Comparison of ENCODE assay signal across 35 cellular contexts in the genomic region with DNA sequence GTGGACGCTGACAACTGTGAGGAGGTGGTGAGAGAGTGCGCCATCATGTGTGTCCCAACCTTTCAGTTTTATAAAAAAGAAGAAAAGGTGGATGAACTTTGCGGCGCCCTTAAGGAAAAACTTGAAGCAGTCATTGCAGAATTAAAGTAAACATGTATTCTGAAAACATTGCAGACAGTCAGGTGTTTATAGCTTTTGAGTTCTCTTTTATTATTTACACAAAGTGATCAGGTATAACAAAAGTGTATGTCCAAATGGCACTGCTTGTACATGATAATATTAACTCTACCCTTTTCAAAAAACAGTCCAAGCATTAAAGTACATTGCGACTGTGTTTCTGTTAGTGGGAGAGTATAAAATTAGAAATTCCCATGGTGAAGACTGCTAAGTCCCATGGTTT. TPM values are rescaled to one million over a fixed set of nuclear protein-coding genes. Genes with fewer than 3 reads are reported as not detected.
A peak's percentile ranks its signal among the peaks of the same experiment; 100 is the strongest.
DNase-seq lines count a peak whose midpoint lies in the region; ATAC-seq, FAIRE-seq and TF ChIP-seq lines count a peak whose summit lies in the region.
"Had no signal": no experiment of that assay in that cellular context is flagged by ENCODE, and none has a peak within 500 bp of the region (broad histone marks: within the 10 kb centered on the region; RNA-seq: fewer than 3 reads in every experiment).

No MANE protein-coding gene starts in this region.

- no peak for ATAC-seq in K562
- no peak for ATAC-seq in right lobe of liver
- ATAC-seq: A549; CD8-positive, alpha-beta T cell had no signal

- POLR2A ChIA-PET in K562 (lab: Yijun Ruan, JAX), result interaction anchor here (1.3 kb wide), 1 partner anchor 19 kb away, joined by 3 read pairs; no protein-coding TSS in a partner anchor

- no peak overlapping the region for H3K4me3 Mint-ChIP-seq in HFFc6
- H3K4me3 Mint-ChIP-seq: B cell; CD14-positive monocyte; CD4-positive, alpha-beta memory T cell; CD4-positive, alpha-beta T cell; CD4-positive, CD25-positive, alpha-beta regulatory T cell; CD8-positive, alpha-beta memory T cell; CD8-positive, alpha-beta T cell had no signal

- FAIRE-seq in K562 (lab: Jason Lieb, UNC), result no peak
- FAIRE-seq: A204.1, A549, D721Med had no signal

- H3K9ac ChIP-seq in K562 (ENCODE audit: insufficient read depth in 1 of 2, low read depth in 2 of 2, low read length in 2 of 2), result no peak overlapping the region
- H3K9ac ChIP-seq: BLaER1; BLaER1 treated with 17β-estradiol and CSF1 and Interleukin-3, amounts not matched to agents 10 nM and 100 nM had no signal

- 0 out of 3 replicates have a peak, but pooled peaks cover 3% of the 10 kb centered on the region for H3K79me2 ChIP-seq in K562 (ENCODE audit: control insufficient read depth, insufficient read depth, low read length)

- intact Hi-C loops in K562 (cut with micrococcal nuclease) (no loop called here), right lobe of liver (cut with DNase I) (no loop called here)

- in situ Hi-C loops in K562 (cut with MboI), result no loop called here

- H3K27me3 Mint-ChIP-seq in HFFc6 (ENCODE audit: insufficient read depth), result peaks cover 1% of the 10 kb centered on the region
- H3K27me3 Mint-ChIP-seq: CD4-positive, alpha-beta T cell; CD4-positive, CD25-positive, alpha-beta regulatory T cell had no signal

- WGBS in K562 (ENCODE audit: insufficient coverage, low coverage, missing lambda C conversion rate), result 86% methylated on average over 5 of the region's 5 CpGs
- 93% methylated on average over 5 of the region's 5 CpGs for WGBS in right lobe of liver (ENCODE audit: insufficient coverage, low coverage, low lambda C conversion rate, missing lambda C conversion rate)

- H3K27ac ChIP-seq in VCaP, result peak overlapping the region; percentile 75
- no peak overlapping the region for H3K27ac ChIP-seq in K562 (ENCODE audit: extremely low read depth, low read depth, low read length)
- H3K27ac ChIP-seq in WERI-Rb-1, result no peak overlapping the region
- no peak overlapping the region for H3K27ac ChIP-seq in right lobe of liver
- H3K27ac ChIP-seq: 22Rv1; A549; BLaER1; BLaER1 treated with 17β-estradiol and CSF1 and Interleukin-3, amounts not matched to agents 10 nM and 100 nM; C4-2B had no signal

- TF ChIP-seq EP300 in K562 (IDR thresholded peaks at IDR 0.05; ENCODE audit: low read length), result no peak

- H3K9me1 ChIP-seq in K562 (ENCODE audit: control insufficient read depth, insufficient read depth, low read length), result no peaks in the 10 kb centered on the region

- H3K4me3 ChIP-seq in LNCaP clone FGC (ENCODE audit: low read depth, low read length) (no peak overlapping the region), K562 (no peak overlapping the region), WERI-Rb-1 (ENCODE audit: low read depth, low read length) (no peak overlapping the region), right lobe of liver (no peak overlapping the region)
- H3K4me3 ChIP-seq: A549; BLaER1; BLaER1 treated with 17β-estradiol and CSF1 and Interleukin-3, amounts not matched to agents 10 nM and 100 nM had no signal

- H3K36me3 Mint-ChIP-seq in HFFc6 (ENCODE audit: low read depth), result no peaks in the 10 kb centered on the region
- H3K36me3 Mint-ChIP-seq: CD14-positive monocyte; CD4-positive, alpha-beta memory T cell; CD4-positive, CD25-positive, alpha-beta regulatory T cell; CD8-positive, alpha-beta memory T cell; CD8-positive, alpha-beta T cell had no signal

- H3K9me3 Mint-ChIP-seq in HFFc6, result no peaks in the 10 kb centered on the region
- H3K9me3 Mint-ChIP-seq: CD4-positive, alpha-beta memory T cell; CD4-positive, alpha-beta T cell; CD8-positive, alpha-beta T cell had no signal

- H3K9me3 ChIP-seq in K562 (replicated peaks; ENCODE audit: control insufficient read depth, insufficient read depth, low read depth, low read length) (no peaks in the 10 kb centered on the region), WERI-Rb-1 (ENCODE audit: severe bottlenecking) (no peaks in the 10 kb centered on the region), right lobe of liver (no peaks in the 10 kb centered on the region)
- H3K9me3 ChIP-seq: A549, BE2C, BLaER1, Caco-2 had no signal

- no peaks in the 10 kb centered on the region for H4K20me1 ChIP-seq in K562 (replicated peaks; ENCODE audit: control insufficient read depth, insufficient read depth, low read length)
- H4K20me1 ChIP-seq: BLaER1; BLaER1 treated with 17β-estradiol and CSF1 and Interleukin-3, amounts not matched to agents 10 nM and 100 nM had no signal

- TF ChIP-seq RAD21 in K562 (CRISPR knock-in tag; conservative IDR thresholded peaks at IDR 0.05 in 1 of 2, IDR thresholded peaks at IDR 0.05 in 1 of 2), result no peak

- TF ChIP-seq CTCF in LNCaP clone FGC (IDR thresholded peaks at IDR 0.05; ENCODE audit: control insufficient read depth, extremely low read depth, insufficient read depth) (no peak), VCaP (conservative IDR thresholded peaks at IDR 0.05) (no peak), K562 (IDR thresholded peaks at IDR 0.05 in 2 of 3, conservative IDR thresholded peaks at IDR 0.05 in 1 of 3; ENCODE audit: insufficient read depth in 2 of 3, low read depth in 1 of 3, low read length in 3 of 3) (no peak), HFFc6 (IDR thresholded peaks at IDR 0.05) (no peak), WERI-Rb-1 (IDR thresholded peaks at IDR 0.05; ENCODE audit: low read depth, low read length) (no peak), right lobe of liver (IDR thresholded peaks at IDR 0.05) (no peak)

- BruUV-seq in K562 (replicated peaks; lab: Mats Ljungman, UMichigan), result no TSS peak

- H3K4me1 Mint-ChIP-seq in HFFc6 (ENCODE audit: low read depth), result peaks cover 9% of the 10 kb centered on the region
- H3K4me1 Mint-ChIP-seq: B cell; CD4-positive, alpha-beta memory T cell; CD4-positive, CD25-positive, alpha-beta regulatory T cell; CD8-positive, alpha-beta memory T cell had no signal

- peaks cover 33 to 51% of the 10 kb centered on the region in 2 experiments for H3K4me1 ChIP-seq in K562 (replicated peaks in 1 of 2; ENCODE audit: control insufficient read depth in 2 of 2, insufficient read depth in 2 of 2, low read length in 2 of 2)
- H3K4me1 ChIP-seq in right lobe of liver, result no peaks in the 10 kb centered on the region
- H3K4me1 ChIP-seq: BE2C; BLaER1; BLaER1 treated with 17β-estradiol and CSF1 and Interleukin-3, amounts not matched to agents 10 nM and 100 nM; Caco-2 had no signal

- CTCF ChIA-PET in K562 (lab: Yijun Ruan, JAX; ENCODE audit: low intra/inter-chr PET ratio), result no interaction called here

- no peak overlapping the region for H3K27ac Mint-ChIP-seq in HFFc6
- H3K27ac Mint-ChIP-seq: B cell; CD4-positive, alpha-beta memory T cell; CD4-positive, alpha-beta T cell; CD4-positive, CD25-positive, alpha-beta regulatory T cell; CD8-positive, alpha-beta memory T cell; CD8-positive, alpha-beta T cell had no signal

- DNase-seq in LNCaP clone FGC (ENCODE audit: low read depth) (peak; percentile 56), K562 (ENCODE audit: extremely low read depth in 1 of 4, low spot score in 3 of 4) (no peak), HFFc6 (no peak), WERI-Rb-1 (no peak), right lobe of liver (no peak)
- DNase-seq: 8988T; ACHN; AML-193; BE2C; C1 segment of cervical spinal cord; Caco-2; Calu3; CD4-positive, alpha-beta memory T cell; CD4-positive, alpha-beta T cell; CD4-positive, CD25-positive, alpha-beta regulatory T cell; CD8-positive, alpha-beta memory T cell; CD8-positive, alpha-beta T cell; COR-L47; DMS 273 treated with DMSO at 0.1 percent for 48 hours; DMS153; DMS53; DMS79; DMS79 treated with DMSO at 0.1 percent for 48 hours; DND-41; EL had no signal

- no peak for TF ChIP-seq POLR2A in K562 (conservative IDR thresholded peaks at IDR 0.05)
- TF ChIP-seq POLR2A in right lobe of liver (IDR thresholded peaks at IDR 0.05), result no peak

- no peak overlapping the region for H3K4me2 ChIP-seq in K562 (ENCODE audit: insufficient read depth, low read length)
- H3K4me2 ChIP-seq: A549; BLaER1; BLaER1 treated with 17β-estradiol and CSF1 and Interleukin-3, amounts not matched to agents 10 nM and 100 nM had no signal

- H3K36me3 ChIP-seq in K562 (ENCODE audit: control insufficient read depth, insufficient read depth, low read length), result no peaks in the 10 kb centered on the region
- no peaks in the 10 kb centered on the region for H3K36me3 ChIP-seq in WERI-Rb-1
- no peaks in the 10 kb centered on the region for H3K36me3 ChIP-seq in right lobe of liver
- H3K36me3 ChIP-seq: BE2C; BLaER1; BLaER1 treated with 17β-estradiol and CSF1 and Interleukin-3, amounts not matched to agents 10 nM and 100 nM had no signal

- H3K27me3 ChIP-seq in K562 (ENCODE audit: control insufficient read depth in 2 of 2, insufficient read depth in 2 of 2, low read length in 2 of 2), result no peaks in the 10 kb centered on the region
- no peaks in the 10 kb centered on the region for H3K27me3 ChIP-seq in WERI-Rb-1 (ENCODE audit: insufficient read depth, low read depth, severe bottlenecking)
- no peaks in the 10 kb centered on the region for H3K27me3 ChIP-seq in right lobe of liver
- H3K27me3 ChIP-seq: BE2C; BLaER1; BLaER1 treated with 17β-estradiol and CSF1 and Interleukin-3, amounts not matched to agents 10 nM and 100 nM had no signal

- H2AFZ ChIP-seq in K562 (ENCODE audit: low read depth, low read length), result no peak overlapping the region

RNA-seq across cellular contexts. Expression of gene TXNDC2, which starts 2.2 kb away (rescaled TPM):
- total RNA-seq in K562 (2011; cell fraction: chromatin; rRNA removed; ENCODE audit: low replicate concordance), result 2.8 and 4.0 TPM in 2 replicates
- total RNA-seq in K562 (2011; cell fraction: nucleolus; rRNA removed), result 1.7 and 2.8 TPM in 2 replicates
- 2.3 and 2.6 TPM in 2 replicates for total RNA-seq in K562 (2011; cell fraction: nucleoplasm; rRNA removed)
- 1.3 TPM in 2 replicates for total RNA-seq in K562 (2014; rRNA removed)
- 1.6 and 1.7 TPM in 2 replicates for total RNA-seq in K562 (2014; rRNA removed; fragmentation: Illumina TruSeq; extraction: Trizol)
- total RNA-seq in K562 (2015; rRNA removed; fragmentation: Illumina TruSeq; extraction: Trizol), result 2.3 and 2.5 TPM in 2 replicates
- 2.0 and 3.8 TPM in 2 replicates for total RNA-seq in K562 (2021)
- 0.79 and 2.3 TPM in 2 replicates for polyA plus RNA-seq in K562 (2011; rRNA removed)
- 0.55 and 2.2 TPM in 2 replicates for polyA plus RNA-seq in K562 (2011; cell fraction: cytosol; rRNA removed)
- 0.83 and 4.6 TPM in 2 replicates for polyA plus RNA-seq in K562 (2011; cell fraction: nucleus; rRNA removed)
- 1.5 and 3.3 TPM in 2 replicates for polyA plus RNA-seq in K562 (2012)
- polyA plus RNA-seq in K562 (2014; fragmentation: Illumina TruSeq; extraction: Trizol), result 4.8 and 4.9 TPM in 2 replicates
- polyA plus RNA-seq in K562 (2014; fragmentation: Nextera tagmentation; extraction: Ambion mirVana), result 1 to 10 TPM; 1.2 to 2.3 TPM
- 1.4 and 2.5 TPM in 2 replicates for polyA plus RNA-seq in K562 (2014; rRNA removed)
- 2.8 and 5.4 TPM in 2 replicates for polyA minus RNA-seq in K562 (2011; rRNA and poly(A)+ RNA removed)
- polyA minus RNA-seq in K562 (2011; cell fraction: cytosol; rRNA and poly(A)+ RNA removed), result 0.73 and 3.0 TPM in 2 replicates
- polyA minus RNA-seq in K562 (2011; cell fraction: nucleus; rRNA and poly(A)+ RNA removed), result 1.8 and 4.7 TPM in 2 replicates
- under 1 TPM in 3 of 6 experiments, not detected in 3; 0.14 to 0.34 (median 0.18) TPM for total RNA-seq in HFFc6 (2021; fragmentation: NEBNext Ultra II Directional; extraction: Animal tissue kit (Norgen Biotek cat#: 25700))
- total RNA-seq in right lobe of liver, result not detected
- total RNA-seq: Caco-2; Calu3; CD4-positive, alpha-beta memory T cell; CD4-positive, alpha-beta T cell; CD4-positive, CD25-positive, alpha-beta regulatory T cell; CD8-positive, alpha-beta memory T cell; CD8-positive, alpha-beta T cell had no signal
- polyA plus RNA-seq: CD4-positive, alpha-beta memory T cell; CD4-positive, CD25-positive, alpha-beta regulatory T cell; CD8-positive, alpha-beta memory T cell had no signal

RNA-seq across cellular contexts. Expression of gene VAPA, which starts 25.8 kb away (rescaled TPM):
- total RNA-seq in K562 (2011; cell fraction: chromatin; rRNA removed; ENCODE audit: low replicate concordance), result 131 and 315 TPM in 2 replicates
- 118 and 122 TPM in 2 replicates for total RNA-seq in K562 (2011; cell fraction: nucleolus; rRNA removed)
- 147 and 249 TPM in 2 replicates for total RNA-seq in K562 (2011; cell fraction: nucleoplasm; rRNA removed)
- total RNA-seq in K562 (2014; rRNA removed), result 516 and 526 TPM in 2 replicates
- 624 and 729 TPM in 2 replicates for total RNA-seq in K562 (2014; rRNA removed; fragmentation: Illumina TruSeq; extraction: Trizol)
- 726 and 732 TPM in 2 replicates for total RNA-seq in K562 (2015; rRNA removed; fragmentation: Illumina TruSeq; extraction: Trizol)
- total RNA-seq in K562 (2021), result 504 and 509 TPM in 2 replicates
- 544 and 809 TPM in 2 replicates for polyA plus RNA-seq in K562 (2011; rRNA removed)
- 202 and 314 TPM in 2 replicates for polyA plus RNA-seq in K562 (2011; cell fraction: cytosol; rRNA removed)
- 169 and 199 TPM in 2 replicates for polyA plus RNA-seq in K562 (2011; cell fraction: nucleus; rRNA removed)
- 376 and 498 TPM in 2 replicates for polyA plus RNA-seq in K562 (2012)
- polyA plus RNA-seq in K562 (2014; fragmentation: Illumina TruSeq; extraction: Trizol), result 790 and 902 TPM in 2 replicates
- 100 to 1,000 TPM; 219 to 224 TPM for polyA plus RNA-seq in K562 (2014; fragmentation: Nextera tagmentation; extraction: Ambion mirVana)
- 455 and 489 TPM in 2 replicates for polyA plus RNA-seq in K562 (2014; rRNA removed)
- 866 and 913 TPM in 2 replicates for polyA minus RNA-seq in K562 (2011; rRNA and poly(A)+ RNA removed)
- 292 and 382 TPM in 2 replicates for polyA minus RNA-seq in K562 (2011; cell fraction: cytosol; rRNA and poly(A)+ RNA removed)
- 176 and 203 TPM in 2 replicates for polyA minus RNA-seq in K562 (2011; cell fraction: nucleus; rRNA and poly(A)+ RNA removed)
- total RNA-seq in HFFc6 (2021; fragmentation: NEBNext Ultra II Directional; extraction: Animal tissue kit (Norgen Biotek cat#: 25700)), result 100 to 1,000 TPM; 184 to 237 (median 206) TPM
- 100 to 1,000 TPM in 2 of 6 experiments, 10 to 100 TPM in 4; 69.6 to 149 (median 90.7) TPM for total RNA-seq in right lobe of liver
